22 cellular contexts compared by ENCODE assay signal in the genomic region with DNA sequence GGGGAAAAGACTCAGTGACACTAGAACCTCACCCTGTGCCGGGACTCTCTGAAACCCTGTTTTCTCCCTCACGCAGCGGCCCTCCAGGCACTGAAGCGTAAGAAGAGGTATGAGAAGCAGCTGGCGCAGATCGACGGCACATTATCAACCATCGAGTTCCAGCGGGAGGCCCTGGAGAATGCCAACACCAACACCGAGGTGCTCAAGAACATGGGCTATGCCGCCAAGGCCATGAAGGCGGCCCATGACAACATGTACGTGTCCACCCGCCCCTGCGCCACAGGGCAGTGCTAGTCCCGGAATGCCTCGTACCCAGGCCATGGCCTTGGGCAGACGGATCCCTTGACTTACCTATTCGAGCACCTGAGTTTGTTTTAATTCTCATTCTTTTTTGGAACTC.
"Had no signal": no experiment of that assay in that cellular context is flagged by ENCODE, and none has a peak within 500 bp of the region (broad histone marks: within the 10 kb centered on the region; RNA-seq: fewer than 3 reads in every experiment).

No MANE protein-coding gene starts in this region.

- H3K9me3 Mint-ChIP-seq: natural killer cell treated with Interleukin-12 subunit alpha and Interleukin-12 subunit beta and Interleukin-15 and Interleukin-18, amount 100 ng/mL, for 72 hours; neural progenitor cell; stimulated activated naive B cell treated with anti-CD40 and anti-IgM and Interleukin-4, amounts not matched to agents 10 μg/mL and 1 μg/mL and 100 μg/mL, for 72 hours; stimulated activated naive CD8-positive, alpha-beta T cell treated with anti-CD3 and anti-CD28 coated beads, Interleukin-15, amount 100 ng/mL, for 72 hours had no signal

- H3K27me3 ChIP-seq: dorsolateral prefrontal cortex, hepatocyte, neural progenitor cell, pancreas, spleen, testis had no signal

- ATAC-seq: left lobe of liver; natural killer cell treated with Interleukin-12 subunit alpha and Interleukin-12 subunit beta and Interleukin-15 and Interleukin-18, amount 100 ng/mL, for 72 hours; pancreas; psoas muscle; sciatic nerve; stimulated activated naive B cell treated with anti-CD40 and anti-IgM and Interleukin-4, amounts not matched to agents 10 μg/mL and 1 μg/mL and 100 μg/mL, for 72 hours; stimulated activated naive CD8-positive, alpha-beta T cell treated with anti-CD3 and anti-CD28 coated beads, Interleukin-15, amount 100 ng/mL, for 72 hours had no signal

- H3K36me3 ChIP-seq: neural progenitor cell had no signal

- H3K27me3 Mint-ChIP-seq: natural killer cell treated with Interleukin-12 subunit alpha and Interleukin-12 subunit beta and Interleukin-15 and Interleukin-18, amount 100 ng/mL, for 72 hours; stimulated activated naive B cell treated with anti-CD40 and anti-IgM and Interleukin-4, amounts not matched to agents 10 μg/mL and 1 μg/mL and 100 μg/mL, for 72 hours; stimulated activated naive CD8-positive, alpha-beta T cell treated with anti-CD3 and anti-CD28 coated beads, Interleukin-15, amount 100 ng/mL, for 72 hours had no signal

- H3K4me3 Mint-ChIP-seq: natural killer cell treated with Interleukin-12 subunit alpha and Interleukin-12 subunit beta and Interleukin-15 and Interleukin-18, amount 100 ng/mL, for 72 hours; neural progenitor cell; stimulated activated naive B cell treated with anti-CD40 and anti-IgM and Interleukin-4, amounts not matched to agents 10 μg/mL and 1 μg/mL and 100 μg/mL, for 72 hours; stimulated activated naive CD8-positive, alpha-beta T cell treated with anti-CD3 and anti-CD28 coated beads, Interleukin-15, amount 100 ng/mL, for 72 hours had no signal

- H3K4me3 ChIP-seq: dorsolateral prefrontal cortex, hepatocyte, neural progenitor cell, pancreas, psoas muscle, spleen, testis had no signal

- H3K9me3 ChIP-seq: pancreas, psoas muscle, spleen, testis had no signal

- DNase-seq: cortex of kidney; effector CD8-positive, alpha-beta T cell; foreskin melanocyte; head of caudate nucleus; occipital lobe; pancreas; retina; spleen; stimulated activated CD4-positive, alpha-beta T cell treated with anti-CD3 and anti-CD28 coated beads, Interleukin-15, amount 100 ng/mL, for 24 hours; stimulated activated CD4-positive, alpha-beta T cell treated with anti-CD3 and anti-CD28 coated beads, Interleukin-1b, Interleukin-23, amount 100 ng/mL, for 48 hours; stimulated activated CD4-positive, alpha-beta T cell treated with anti-CD3 and anti-CD28 coated beads, Interleukin-4, amount 100 ng/mL, for 24 hours; stimulated activated naive B cell treated with anti-CD40 and anti-IgM and Interleukin-4, amounts not matched to agents 10 μg/mL and 1 μg/mL and 100 μg/mL, for 72 hours; stimulated activated naive CD8-positive, alpha-beta T cell treated with anti-CD3 and anti-CD28 coated beads, Interleukin-15, amount 100 ng/mL, for 72 hours; testis; trophoblast cell had no signal

- H3K27ac Mint-ChIP-seq: natural killer cell treated with Interleukin-12 subunit alpha and Interleukin-12 subunit beta and Interleukin-15 and Interleukin-18, amount 100 ng/mL, for 72 hours; neural progenitor cell; stimulated activated naive CD8-positive, alpha-beta T cell treated with anti-CD3 and anti-CD28 coated beads, Interleukin-15, amount 100 ng/mL, for 72 hours had no signal

- H3K36me3 Mint-ChIP-seq: natural killer cell treated with Interleukin-12 subunit alpha and Interleukin-12 subunit beta and Interleukin-15 and Interleukin-18, amount 100 ng/mL, for 72 hours had no signal

- H3K27ac ChIP-seq: hepatocyte, neural progenitor cell, pancreas, psoas muscle, testis had no signal
